In the genomic region with DNA sequence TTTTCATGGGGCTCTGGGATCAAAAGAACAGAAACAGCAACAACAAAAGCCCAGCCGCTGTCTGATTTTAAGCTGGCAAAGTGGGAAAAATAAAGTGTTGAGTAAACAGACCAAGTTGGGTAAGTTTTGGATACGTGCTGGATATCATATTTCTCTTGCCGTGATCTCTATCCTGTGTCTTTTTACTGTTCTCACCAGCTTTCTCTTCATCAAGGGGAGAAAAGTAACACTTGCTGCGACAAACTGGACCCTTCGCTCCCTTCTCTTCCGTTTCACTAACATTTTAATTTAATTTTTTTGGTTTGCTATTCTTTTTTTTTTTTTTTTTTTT, we compare ENCODE assay signal across 7 cellular contexts. TPM values are rescaled to one million over a fixed set of nuclear protein-coding genes. Genes with fewer than 3 reads are reported as not detected.
DNase-seq lines count a peak whose midpoint lies in the region; ATAC-seq and TF ChIP-seq lines count a peak whose summit lies in the region.

No MANE protein-coding gene starts in this region.

- H4K20me1 ChIP-seq in hepatocyte (ENCODE audit: insufficient read depth, poor library complexity, severe bottlenecking) = no peaks in the 10 kb centered on the region

- H3K4me1 Mint-ChIP-seq in activated CD4-positive, alpha-beta memory T cell treated with anti-CD3 and anti-CD28 coated beads for 36 hours (ENCODE audit: low read depth) = peaks cover 9% of the 10 kb centered on the region
- H3K4me1 Mint-ChIP-seq in stimulated activated effector memory CD8-positive, alpha-beta T cell treated with anti-CD3 and anti-CD28 coated beads, Interleukin-12 subunit alpha, Interleukin-12 subunit beta, amount 100 ng/mL, for 72 hours = peaks cover 8% of the 10 kb centered on the region

- H2AFZ ChIP-seq in hepatocyte = peak overlapping the region; percentile 87

- no peaks in the 10 kb centered on the region for H3K36me3 ChIP-seq in hepatocyte (replicated peaks; ENCODE audit: insufficient read depth, low read depth)

- H3K9me3 Mint-ChIP-seq in activated CD4-positive, alpha-beta memory T cell treated with anti-CD3 and anti-CD28 coated beads for 36 hours = no peaks in the 10 kb centered on the region
- H3K9me3 Mint-ChIP-seq in stimulated activated effector memory CD8-positive, alpha-beta T cell treated with anti-CD3 and anti-CD28 coated beads, Interleukin-12 subunit alpha, Interleukin-12 subunit beta, amount 100 ng/mL, for 72 hours = no peaks in the 10 kb centered on the region

- CTCF ChIA-PET in activated CD4-positive, alpha-beta memory T cell treated with anti-CD3 and anti-CD28 coated beads for 36 hours (lab: Charles Lee) = interaction anchor here (0.6 kb wide), 1 partner anchor 97 kb away, joined by 4 read pairs; no protein-coding TSS in a partner anchor

- peak overlapping the region; percentile 79 for H3K4me2 ChIP-seq in hepatocyte

- H3K4me3 ChIP-seq in HL-60 (replicated peaks; ENCODE audit: insufficient read depth, low read length) = peak overlapping the region; percentile 62
- peak overlapping the region; percentile 55 for H3K4me3 ChIP-seq in hepatocyte
- H3K4me3 ChIP-seq in lower leg skin (ENCODE audit: low read depth, poor library complexity, severe bottlenecking) = no peak overlapping the region

- peaks cover 9% of the 10 kb centered on the region for H3K27me3 ChIP-seq in HL-60 (ENCODE audit: insufficient read depth, poor library complexity, severe bottlenecking)
- H3K27me3 ChIP-seq in hepatocyte = no peaks in the 10 kb centered on the region

- H3K9me2 ChIP-seq in hepatocyte (replicated peaks; ENCODE audit: insufficient read depth) = no peaks in the 10 kb centered on the region

- TF ChIP-seq POLR2A in lower leg skin (IDR thresholded peaks at IDR 0.05) = no peak

- H3K27ac ChIP-seq in HL-60 (replicated peaks) = no peak overlapping the region
- H3K27ac ChIP-seq in hepatocyte = peak overlapping the region; percentile 96

- peaks cover 31% of the 10 kb centered on the region for H3K79me2 ChIP-seq in hepatocyte

- DNase-seq in HL-60 (ENCODE audit: low read depth in 1 of 2, low spot score in 1 of 2) = no peak
- DNase-seq in activated CD4-positive, alpha-beta memory T cell treated with anti-CD3 and anti-CD28 coated beads for 36 hours = no peak
- no peak for DNase-seq in hepatocyte (ENCODE audit: low spot score)
- DNase-seq in stimulated activated effector memory CD8-positive, alpha-beta T cell treated with anti-CD3 and anti-CD28 coated beads, Interleukin-12 subunit alpha, Interleukin-12 subunit beta, amount 100 ng/mL, for 72 hours (ENCODE audit: low spot score in 2 of 2) = no peak
- no peak for DNase-seq in COLO829 (ENCODE audit: low spot score)
- DNase-seq in lower leg skin (ENCODE audit: low spot score in 2 of 2) = no peak

- ATAC-seq in stimulated activated effector memory CD8-positive, alpha-beta T cell treated with anti-CD3 and anti-CD28 coated beads, Interleukin-12 subunit alpha, Interleukin-12 subunit beta, amount 100 ng/mL, for 72 hours = no peak
- no peak for ATAC-seq in GM19324 (IDR thresholded peaks at IDR 0.05; ENCODE audit: low FRiP score, unreplicated experiment)

- H3K4me1 ChIP-seq in hepatocyte (ENCODE audit: insufficient read depth) = no peaks in the 10 kb centered on the region

- H3K4me3 Mint-ChIP-seq in activated CD4-positive, alpha-beta memory T cell treated with anti-CD3 and anti-CD28 coated beads for 36 hours = peak overlapping the region; percentile 82
- peak overlapping the region; percentile 73 for H3K4me3 Mint-ChIP-seq in stimulated activated effector memory CD8-positive, alpha-beta T cell treated with anti-CD3 and anti-CD28 coated beads, Interleukin-12 subunit alpha, Interleukin-12 subunit beta, amount 100 ng/mL, for 72 hours

- POLR2A ChIA-PET in activated CD4-positive, alpha-beta memory T cell treated with anti-CD3 and anti-CD28 coated beads for 36 hours (lab: Charles Lee) = interaction anchor here (1.0 kb wide), 1 partner anchor 155 kb away, joined by 3 read pairs; no protein-coding TSS in a partner anchor

- no peak for TF ChIP-seq CTCF in HL-60 (IDR thresholded peaks at IDR 0.05; ENCODE audit: insufficient read depth, low read length)
- TF ChIP-seq CTCF in hepatocyte (IDR thresholded peaks at IDR 0.05; ENCODE audit: poor library complexity) = no peak
- no peak for TF ChIP-seq CTCF in lower leg skin (IDR thresholded peaks at IDR 0.05)

- H3K27me3 Mint-ChIP-seq in activated CD4-positive, alpha-beta memory T cell treated with anti-CD3 and anti-CD28 coated beads for 36 hours = peaks cover 11% of the 10 kb centered on the region

- WGBS in hepatocyte (ENCODE audit: low lambda C conversion rate, missing lambda C conversion rate) = 9% methylated on average over 6 of the region's 6 CpGs
- 2% methylated on average over 6 of the region's 6 CpGs for WGBS in lower leg skin, 2 donors

- no peaks in the 10 kb centered on the region for H3K9me3 ChIP-seq in hepatocyte (ENCODE audit: low read depth)

- intact Hi-C loops in activated CD4-positive, alpha-beta memory T cell treated with anti-CD3 and anti-CD28 coated beads for 36 hours (cut with micrococcal nuclease) = loop anchor here (1.0 to 10.0 kb wide), 3 partner anchors 91 to 160 kb away; a partner anchor contains a TSS
- intact Hi-C loops in lower leg skin (cut with DNase I; ENCODE audit: low total_unique reads) = no loop called here

- no peaks in the 10 kb centered on the region for H3K36me3 Mint-ChIP-seq in activated CD4-positive, alpha-beta memory T cell treated with anti-CD3 and anti-CD28 coated beads for 36 hours
- peaks cover 9% of the 10 kb centered on the region for H3K36me3 Mint-ChIP-seq in stimulated activated effector memory CD8-positive, alpha-beta T cell treated with anti-CD3 and anti-CD28 coated beads, Interleukin-12 subunit alpha, Interleukin-12 subunit beta, amount 100 ng/mL, for 72 hours

- H3K27ac Mint-ChIP-seq in activated CD4-positive, alpha-beta memory T cell treated with anti-CD3 and anti-CD28 coated beads for 36 hours = no peak overlapping the region
- peak overlapping the region; percentile 90 for H3K27ac Mint-ChIP-seq in stimulated activated effector memory CD8-positive, alpha-beta T cell treated with anti-CD3 and anti-CD28 coated beads, Interleukin-12 subunit alpha, Interleukin-12 subunit beta, amount 100 ng/mL, for 72 hours

RNA-seq across cellular contexts. Expression of a gene that starts 0.4 kb away (rescaled TPM):
- under 1 TPM; 0.65 to 0.74 TPM for total RNA-seq in activated CD4-positive, alpha-beta memory T cell treated with anti-CD3 and anti-CD28 coated beads for 36 hours
- 70.7 and 82.6 TPM in 2 replicates for total RNA-seq in hepatocyte
- polyA plus RNA-seq in hepatocyte = 80.0 and 88.0 TPM in 2 replicates
- total RNA-seq in lower leg skin = 1,000 to 10,000 TPM in 1 of 4 donors, 100 to 1,000 TPM in 3; 421 to 1,097 (median 707) TPM

Comparison
In these comparisons a context has a peak if more than half of its experiments do, and no peak if none do; other contexts are left out.
1. RNA of a gene that starts 0.4 kb away (total RNA-seq): 421 to 1,097 TPM in lower leg skin and 70.7 to 82.6 TPM in hepatocyte; 0.65 to 0.74 TPM in activated CD4-positive, alpha-beta memory T cell treated with anti-CD3 and anti-CD28 coated beads for 36 hours; every median in the first group is over 10 times any median in the second.